In genomic region chr7:136294977-136295376, GRCh38 we compare ENCODE assay signal across 1 cellular context.
TF ChIP-seq lines count a peak whose summit lies in the region.

No MANE protein-coding gene starts in this region.

TF ChIP-seq in WTC11, 78 proteins besides CTCF, POLR2A, EP300 and RAD21 (continued from another document):
- TF ChIP-seq NR1H2 (CRISPR knock-in tag; IDR thresholded peaks at IDR 0.05) (no peak), CBFB (CRISPR knock-in tag; IDR thresholded peaks at IDR 0.05; ENCODE audit: low read depth) (no peak), ELF4 (CRISPR knock-in tag; IDR thresholded peaks at IDR 0.05; ENCODE audit: low read depth) (no peak)
- TF ChIP-seq, protein P1, sequence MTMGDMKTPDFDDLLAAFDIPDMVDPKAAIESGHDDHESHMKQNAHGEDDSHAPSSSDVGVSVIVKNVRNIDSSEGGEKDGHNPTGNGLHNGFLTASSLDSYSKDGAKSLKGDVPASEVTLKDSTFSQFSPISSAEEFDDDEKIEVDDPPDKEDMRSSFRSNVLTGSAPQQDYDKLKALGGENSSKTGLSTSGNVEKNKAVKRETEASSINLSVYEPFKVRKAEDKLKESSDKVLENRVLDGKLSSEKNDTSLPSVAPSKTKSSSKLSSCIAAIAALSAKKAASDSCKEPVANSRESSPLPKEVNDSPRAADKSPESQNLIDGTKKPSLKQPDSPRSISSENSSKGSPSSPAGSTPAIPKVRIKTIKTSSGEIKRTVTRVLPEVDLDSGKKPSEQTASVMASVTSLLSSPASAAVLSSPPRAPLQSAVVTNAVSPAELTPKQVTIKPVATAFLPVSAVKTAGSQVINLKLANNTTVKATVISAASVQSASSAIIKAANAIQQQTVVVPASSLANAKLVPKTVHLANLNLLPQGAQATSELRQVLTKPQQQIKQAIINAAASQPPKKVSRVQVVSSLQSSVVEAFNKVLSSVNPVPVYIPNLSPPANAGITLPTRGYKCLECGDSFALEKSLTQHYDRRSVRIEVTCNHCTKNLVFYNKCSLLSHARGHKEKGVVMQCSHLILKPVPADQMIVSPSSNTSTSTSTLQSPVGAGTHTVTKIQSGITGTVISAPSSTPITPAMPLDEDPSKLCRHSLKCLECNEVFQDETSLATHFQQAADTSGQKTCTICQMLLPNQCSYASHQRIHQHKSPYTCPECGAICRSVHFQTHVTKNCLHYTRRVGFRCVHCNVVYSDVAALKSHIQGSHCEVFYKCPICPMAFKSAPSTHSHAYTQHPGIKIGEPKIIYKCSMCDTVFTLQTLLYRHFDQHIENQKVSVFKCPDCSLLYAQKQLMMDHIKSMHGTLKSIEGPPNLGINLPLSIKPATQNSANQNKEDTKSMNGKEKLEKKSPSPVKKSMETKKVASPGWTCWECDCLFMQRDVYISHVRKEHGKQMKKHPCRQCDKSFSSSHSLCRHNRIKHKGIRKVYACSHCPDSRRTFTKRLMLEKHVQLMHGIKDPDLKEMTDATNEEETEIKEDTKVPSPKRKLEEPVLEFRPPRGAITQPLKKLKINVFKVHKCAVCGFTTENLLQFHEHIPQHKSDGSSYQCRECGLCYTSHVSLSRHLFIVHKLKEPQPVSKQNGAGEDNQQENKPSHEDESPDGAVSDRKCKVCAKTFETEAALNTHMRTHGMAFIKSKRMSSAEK (CRISPR knock-in tag; IDR thresholded peaks at IDR 0.05; ENCODE audit: borderline replicate concordance): no peak
